Comparison of ENCODE assay signal across 23 cellular contexts in genomic region chr1:203099121-203099520, GRCh38. TPM values are rescaled to one million over a fixed set of nuclear protein-coding genes. Genes with fewer than 3 reads are reported as not detected.
DNase-seq lines count a peak whose midpoint lies in the region; ATAC-seq and TF ChIP-seq lines count a peak whose summit lies in the region.
"Had no signal": no experiment of that assay in that cellular context is flagged by ENCODE, and none has a peak within 500 bp of the region (broad histone marks: within the 10 kb centered on the region; RNA-seq: fewer than 3 reads in every experiment).

No MANE protein-coding gene starts in this region.

- H3K27ac Mint-ChIP-seq in osteocyte (ENCODE audit: unreplicated experiment): no peak overlapping the region

- DNase-seq in right atrium auricular region (ENCODE audit: low spot score): peak; percentile 23
- DNase-seq in Right ventricle myocardium inferior (ENCODE audit: missing footprints): no peak
- DNase-seq in esophagus muscularis mucosa (ENCODE audit: extremely low spot score): peak; percentile 74
- DNase-seq in osteocyte (ENCODE audit: extremely low spot score, unreplicated experiment): peak; percentile 13
- DNase-seq in left colon: no peak
- DNase-seq in OCI-M2 (lab: John Stamatoyannopoulos, UW; ENCODE audit: unreplicated experiment): no peak
- DNase-seq in activated CD4-positive, alpha-beta T cell treated with anti-CD3 and anti-CD28 coated beads for 48 hours: no peak
- DNase-seq: Calu3, DMS79 treated with DMSO at 0.1 percent for 48 hours, Karpas-422, NCI-H1105 treated with DMSO at 0.1 percent for 48 hours, NCI-H146, NCI-H1930, NCI-H446, NCI-H526, SHP77 treated with DMSO at 0.1 percent for 48 hours had no signal

- H3K4me1 ChIP-seq in right atrium auricular region (no peaks in the 10 kb centered on the region), esophagus muscularis mucosa (no peaks in the 10 kb centered on the region)

- H3K36me3 Mint-ChIP-seq in osteocyte (ENCODE audit: unreplicated experiment): no peaks in the 10 kb centered on the region

- H3K9me3 ChIP-seq in right atrium auricular region (peaks cover 0 to 14% of the 10 kb centered on the region in 2 donors), esophagus muscularis mucosa (peaks cover 0 to 20% (median 12%) of the 10 kb centered on the region in 4 donors)

- no peak overlapping the region for H3K27ac ChIP-seq in right atrium auricular region
- H3K27ac ChIP-seq in esophagus muscularis mucosa (replicated peaks in 1 of 4): no peak overlapping the region
- H3K27ac ChIP-seq in temporal lobe (ENCODE audit: low read depth, low read length): peak overlapping the region; percentile 28
- H3K27ac ChIP-seq: RWPE1 had no signal

- no peak for ATAC-seq in Right ventricle myocardium inferior
- no peak for ATAC-seq in left colon
- ATAC-seq: HepG2, Panc1 had no signal

- no peak for TF ChIP-seq POLR2A in esophagus muscularis mucosa (IDR thresholded peaks at IDR 0.05; ENCODE audit: low read depth)

- no peak for TF ChIP-seq CTCF in right atrium auricular region (IDR thresholded peaks at IDR 0.05)
- no peak for TF ChIP-seq CTCF in esophagus muscularis mucosa (IDR thresholded peaks at IDR 0.05)
- no peak for TF ChIP-seq CTCF in osteocyte (IDR thresholded peaks at IDR 0.05)

- no peaks in the 10 kb centered on the region for H3K4me1 Mint-ChIP-seq in osteocyte (ENCODE audit: unreplicated experiment)

- no peaks in the 10 kb centered on the region for H3K36me3 ChIP-seq in right atrium auricular region
- no peaks in the 10 kb centered on the region for H3K36me3 ChIP-seq in esophagus muscularis mucosa

- no peak for TF ChIP-seq EP300 in esophagus muscularis mucosa (IDR thresholded peaks at IDR 0.05)

- intact Hi-C loops in Right ventricle myocardium inferior (cut with DNase I): no loop called here
- intact Hi-C loops in esophagus muscularis mucosa (cut with DNase I): no loop called here
- intact Hi-C loops in left colon (cut with DNase I, micrococcal nuclease): no loop called here

- peaks cover 20% of the 10 kb centered on the region for H3K9me3 Mint-ChIP-seq in osteocyte (ENCODE audit: unreplicated experiment)

- no peak overlapping the region for H3K4me3 Mint-ChIP-seq in osteocyte (ENCODE audit: unreplicated experiment)

- H3K27me3 ChIP-seq in right atrium auricular region (no peaks in the 10 kb centered on the region), esophagus muscularis mucosa (no peaks in the 10 kb centered on the region)

- H3K4me3 ChIP-seq in right atrium auricular region (no peak overlapping the region), esophagus muscularis mucosa (no peak overlapping the region)

- WGBS in esophagus muscularis mucosa: 86% methylated on average over 6 of the region's 6 CpGs

- peaks cover 46% of the 10 kb centered on the region for H3K27me3 Mint-ChIP-seq in osteocyte (ENCODE audit: unreplicated experiment)

RNA-seq across cellular contexts. Expression of gene MYOG, which starts 13.3 kb away (rescaled TPM):
- not detected for total RNA-seq in right atrium auricular region
- total RNA-seq in Right ventricle myocardium inferior: not detected
- not detected for total RNA-seq in esophagus muscularis mucosa
- not detected in 2 replicates for total RNA-seq in osteocyte
- total RNA-seq in temporal lobe: not detected
- total RNA-seq in left colon: not detected
- total RNA-seq: A172, Calu3, H4, HepG2, HT1080 had no signal

RNA-seq across cellular contexts. Expression of gene ADORA1, which starts 28.4 kb away (rescaled TPM):
- 10 to 100 TPM in 1 of 2 donors, 1 to 10 TPM in 1; 9.4 to 15.1 TPM for total RNA-seq in right atrium auricular region
- total RNA-seq in Right ventricle myocardium inferior: 19.0 TPM
- total RNA-seq in esophagus muscularis mucosa: 1 to 10 TPM in 2 of 4 donors, under 1 TPM in 2; 0.34 to 1.7 (median 0.80) TPM
- 0.21 and 0.26 TPM in 2 replicates for total RNA-seq in osteocyte
- 9.1 TPM for total RNA-seq in temporal lobe
- under 1 TPM; 0.37 to 0.39 TPM for total RNA-seq in left colon

Comparison
In these comparisons a context has a peak if more than half of its experiments do, and no peak if none do; other contexts are left out.
1. DNase-seq: peak in right atrium auricular region (single experiment), esophagus muscularis mucosa (single experiment) and osteocyte (single experiment); none in Right ventricle myocardium inferior (single experiment), left colon (0 of 2), OCI-M2 (single experiment) and activated CD4-positive, alpha-beta T cell treated with anti-CD3 and anti-CD28 coated beads for 48 hours (single experiment).